In the genomic region with DNA sequence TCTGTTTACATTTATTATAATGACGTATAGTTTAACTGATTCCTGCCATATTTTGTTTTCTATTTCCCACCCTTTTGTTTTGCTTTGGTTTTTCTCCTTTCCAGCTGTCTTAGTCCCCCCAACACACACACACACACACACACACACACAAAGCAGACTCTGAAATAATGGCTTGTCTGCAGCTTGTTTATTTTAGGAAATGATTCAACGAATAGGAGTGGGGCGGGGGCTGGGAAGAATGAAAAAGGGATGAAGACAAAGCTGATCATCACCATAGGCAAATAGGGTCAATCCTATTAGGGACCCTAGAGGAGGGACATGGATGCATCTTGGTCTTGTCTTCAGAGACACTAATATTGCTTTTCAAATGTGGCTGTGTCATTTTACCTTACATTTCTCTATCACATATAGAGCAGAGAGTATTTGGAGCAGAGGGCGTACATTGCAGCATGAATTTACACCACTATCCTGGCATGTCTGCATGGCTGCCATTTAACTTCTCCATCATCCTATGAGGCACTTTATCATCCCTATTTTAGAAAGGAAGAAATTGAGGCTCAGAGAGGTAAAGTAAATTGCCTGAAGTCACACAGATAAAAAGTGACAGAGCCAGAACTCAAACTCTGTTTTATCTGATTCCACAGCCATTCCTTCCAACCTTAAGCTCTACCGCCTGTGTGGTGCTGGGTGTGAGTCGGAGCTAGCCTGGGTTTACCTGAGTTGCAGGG, we compare ENCODE assay signal across 10 cellular contexts.
A peak's percentile ranks its signal among the peaks of the same experiment; 100 is the strongest.
DNase-seq lines count a peak whose midpoint lies in the region; ATAC-seq and TF ChIP-seq lines count a peak whose summit lies in the region.
"Had no signal": no experiment of that assay in that cellular context is flagged by ENCODE, and none has a peak within 500 bp of the region (broad histone marks: within the 10 kb centered on the region; RNA-seq: fewer than 3 reads in every experiment).

No MANE protein-coding gene starts in this region.

- H3K27me3 ChIP-seq in cardiac muscle cell (no peaks in the 10 kb centered on the region), kidney epithelial cell (ENCODE audit: control insufficient read depth, insufficient read depth, low read length) (no peaks in the 10 kb centered on the region), thoracic aorta (replicated peaks; ENCODE audit: insufficient read depth) (no peaks in the 10 kb centered on the region), BE2C (no peaks in the 10 kb centered on the region)

- H3K4me1 Mint-ChIP-seq in brain, result peaks cover 45% of the 10 kb centered on the region

- DNase-seq in cardiac muscle cell (ENCODE audit: low read depth in 1 of 2, low spot score in 1 of 2) (peak in 1 of 2 donors; percentile 67), Right ventricle myocardium inferior (ENCODE audit: missing footprints) (no peak), kidney epithelial cell (ENCODE audit: low read depth) (peak; percentile 72), thoracic aorta (ENCODE audit: low spot score) (no peak), BE2C (no peak), DMS 273 (lab: John Stamatoyannopoulos, UW; ENCODE audit: unreplicated experiment) (no peak)
- DNase-seq in activated CD4-positive, alpha-beta T cell treated with anti-CD3 and anti-CD28 coated beads for 48 hours, result no peak
- DNase-seq: NCI-H2081 treated with DMSO at 0.1 percent for 48 hours; stimulated activated CD4-positive, alpha-beta T cell treated with anti-CD3 and anti-CD28 coated beads, Interleukin-2, amount 100 ng/mL, for 48 hours had no signal

- peak overlapping the region in 3 of 5 experiments; percentile 57 to 88 (median 62) for H3K27ac Mint-ChIP-seq in brain

- H3K27me3 Mint-ChIP-seq in brain, result peaks cover 3% of the 10 kb centered on the region

- no peak overlapping the region for H3K4me3 Mint-ChIP-seq in brain

- ATAC-seq in Right ventricle myocardium inferior (no peak), thoracic aorta (ENCODE audit: insufficient number of reproducible peaks, low FRiP score, low read depth) (no peak)

- H3K9me3 ChIP-seq in cardiac muscle cell (ENCODE audit: low read depth) (no peaks in the 10 kb centered on the region), thoracic aorta (no peaks in the 10 kb centered on the region), BE2C (no peaks in the 10 kb centered on the region)

- H3K4me3 ChIP-seq in cardiac muscle cell (no peak overlapping the region), kidney epithelial cell (ENCODE audit: low read depth, low read length) (no peak overlapping the region), thoracic aorta (no peak overlapping the region), BE2C (ENCODE audit: low read depth, low read length) (no peak overlapping the region)

- no peak for TF ChIP-seq CTCF in cardiac muscle cell (IDR thresholded peaks at IDR 0.05; ENCODE audit: low read depth, low read length)
- TF ChIP-seq CTCF in brain (conservative IDR thresholded peaks at IDR 0.05), result no peak
- TF ChIP-seq CTCF in kidney epithelial cell (IDR thresholded peaks at IDR 0.05; ENCODE audit: insufficient read depth, low read length, poor library complexity, severe bottlenecking), result no peak
- TF ChIP-seq CTCF in thoracic aorta (IDR thresholded peaks at IDR 0.05), result no peak
- TF ChIP-seq CTCF in BE2C (IDR thresholded peaks at IDR 0.05; ENCODE audit: low read depth, low read length), result no peak

- H3K36me3 Mint-ChIP-seq in brain, result no peaks in the 10 kb centered on the region

- peaks cover 52% of the 10 kb centered on the region for H3K4me1 ChIP-seq in cardiac muscle cell (ENCODE audit: low read depth)
- peaks cover 15 to 61% of the 10 kb centered on the region in 2 donors for H3K4me1 ChIP-seq in thoracic aorta (ENCODE audit: control insufficient read depth in 1 of 2, low read depth in 2 of 2)
- H3K4me1 ChIP-seq in BE2C, result peaks cover 32% of the 10 kb centered on the region

- peak overlapping the region; percentile 64 for H3K27ac ChIP-seq in cardiac muscle cell
- H3K27ac ChIP-seq in thoracic aorta, result peak overlapping the region; percentile 80 to 81

- H3K9me3 Mint-ChIP-seq in brain, result peaks cover 0 to 9% (median 0%) of the 10 kb centered on the region in 5 experiments

- no peaks in the 10 kb centered on the region for H3K36me3 ChIP-seq in cardiac muscle cell
- H3K36me3 ChIP-seq in kidney epithelial cell (ENCODE audit: control insufficient read depth, insufficient read depth, low read length), result no peaks in the 10 kb centered on the region
- no peaks in the 10 kb centered on the region for H3K36me3 ChIP-seq in thoracic aorta
- H3K36me3 ChIP-seq in BE2C, result no peaks in the 10 kb centered on the region

- intact Hi-C loops in Right ventricle myocardium inferior (cut with DNase I), result loop anchor here (5.0 kb wide), 3 partner anchors 43 to 113 kb away; no protein-coding TSS in a partner anchor
